ENCODE assay signal across 10 cellular contexts in the genomic region with DNA sequence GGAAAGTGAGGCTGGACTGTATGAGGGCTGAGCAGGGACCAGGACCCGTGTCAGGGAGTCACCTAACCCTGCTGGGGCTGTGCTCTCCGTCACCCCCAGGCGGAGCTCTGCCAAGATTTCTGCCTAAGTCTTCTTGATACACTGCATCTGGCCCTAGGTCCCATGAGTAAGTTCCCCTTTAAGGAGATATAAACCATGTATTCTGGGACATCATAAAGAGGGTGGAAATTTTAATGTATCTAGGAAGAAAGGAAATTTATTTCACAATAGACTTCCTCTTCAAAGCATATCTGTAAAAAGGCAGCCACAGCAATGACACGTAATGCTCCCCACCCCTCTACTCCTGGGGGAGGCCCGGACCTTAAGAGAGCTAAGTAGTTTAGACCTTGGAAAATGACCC.
DNase-seq lines count a peak whose midpoint lies in the region; ATAC-seq, FAIRE-seq and TF ChIP-seq lines count a peak whose summit lies in the region.
"Had no signal": no experiment of that assay in that cellular context is flagged by ENCODE, and none has a peak within 500 bp of the region (broad histone marks: within the 10 kb centered on the region; RNA-seq: fewer than 3 reads in every experiment).

No MANE protein-coding gene starts in this region.

- H3K36me3 ChIP-seq in BE2C: no peaks in the 10 kb centered on the region
- no peaks in the 10 kb centered on the region for H3K36me3 ChIP-seq in kidney (ENCODE audit: control insufficient read depth in 1 of 2, insufficient read depth in 2 of 2, low read length in 2 of 2)

- H3K4me3 ChIP-seq in BE2C (ENCODE audit: low read depth, low read length) (no peak overlapping the region), HL-60 (replicated peaks; ENCODE audit: insufficient read depth, low read length) (no peak overlapping the region), kidney (ENCODE audit: low read length in 2 of 2) (no peak overlapping the region)

- H3K27ac ChIP-seq in HL-60 (replicated peaks) (no peak overlapping the region), kidney (ENCODE audit: low read depth in 2 of 2, low read length in 2 of 2) (no peak overlapping the region)
- H3K27ac ChIP-seq: parathyroid adenoma had no signal

- H3K9ac ChIP-seq in kidney (ENCODE audit: low read length in 2 of 2): no peak overlapping the region
- H3K9ac ChIP-seq: parathyroid adenoma had no signal

- FAIRE-seq in kidney (lab: Jason Lieb, UNC): no peak

- intact Hi-C loops in kidney (cut with DNase I): no loop called here

- TF ChIP-seq CTCF in BE2C (IDR thresholded peaks at IDR 0.05; ENCODE audit: low read depth, low read length) (peak; percentile 66), HL-60 (IDR thresholded peaks at IDR 0.05; ENCODE audit: insufficient read depth, low read length) (peak; percentile 11), kidney (IDR thresholded peaks at IDR 0.05; ENCODE audit: borderline replicate concordance, extremely low read depth, insufficient read depth) (no peak)

- DNase-seq in BE2C: peak; percentile 58
- peak in 1 of 2 experiments; percentile 29 for DNase-seq in HL-60 (ENCODE audit: low read depth in 1 of 2, low spot score in 1 of 2)
- peak; percentile 26 for DNase-seq in amniotic epithelial cell (ENCODE audit: low read depth)
- DNase-seq in kidney: peak; percentile 78
- no peak for DNase-seq in amniotic stem cell (lab: John Stamatoyannopoulos, UW)
- no peak for DNase-seq in effector CD4-positive, alpha-beta T cell
- DNase-seq in stimulated activated CD4-positive, alpha-beta T cell treated with anti-CD3 and anti-CD28 coated beads, Interleukin-4, amount 100 ng/mL, for 24 hours: no peak
- DNase-seq: NCI-H2081 treated with DMSO at 0.1 percent for 48 hours had no signal

- H3K4me1 ChIP-seq in BE2C (peaks cover 3% of the 10 kb centered on the region; the same call in 1 of the 2 replicates), kidney (ENCODE audit: control insufficient read depth in 1 of 2, insufficient read depth in 1 of 2, low read depth in 1 of 2, low read length in 2 of 2) (no peaks in the 10 kb centered on the region)
- H3K4me1 ChIP-seq: parathyroid adenoma had no signal

- H3K9me3 ChIP-seq in BE2C (no peaks in the 10 kb centered on the region), kidney (ENCODE audit: control insufficient read depth in 1 of 2, low read length in 2 of 2) (no peaks in the 10 kb centered on the region)

- H3K27me3 ChIP-seq in BE2C: no peaks in the 10 kb centered on the region
- H3K27me3 ChIP-seq in HL-60 (ENCODE audit: insufficient read depth, poor library complexity, severe bottlenecking): no peaks in the 10 kb centered on the region

- no peak for ATAC-seq in GM18498 (IDR thresholded peaks at IDR 0.05; ENCODE audit: unreplicated experiment)

Comparison
In these comparisons a context has a peak if more than half of its experiments do, and no peak if none do; other contexts are left out.
1. DNase-seq: peak in BE2C (single experiment), amniotic epithelial cell (single experiment) and kidney (single experiment); none in amniotic stem cell (single experiment), effector CD4-positive, alpha-beta T cell (single experiment) and stimulated activated CD4-positive, alpha-beta T cell treated with anti-CD3 and anti-CD28 coated beads, Interleukin-4, amount 100 ng/mL, for 24 hours (single experiment).